In the genomic region with DNA sequence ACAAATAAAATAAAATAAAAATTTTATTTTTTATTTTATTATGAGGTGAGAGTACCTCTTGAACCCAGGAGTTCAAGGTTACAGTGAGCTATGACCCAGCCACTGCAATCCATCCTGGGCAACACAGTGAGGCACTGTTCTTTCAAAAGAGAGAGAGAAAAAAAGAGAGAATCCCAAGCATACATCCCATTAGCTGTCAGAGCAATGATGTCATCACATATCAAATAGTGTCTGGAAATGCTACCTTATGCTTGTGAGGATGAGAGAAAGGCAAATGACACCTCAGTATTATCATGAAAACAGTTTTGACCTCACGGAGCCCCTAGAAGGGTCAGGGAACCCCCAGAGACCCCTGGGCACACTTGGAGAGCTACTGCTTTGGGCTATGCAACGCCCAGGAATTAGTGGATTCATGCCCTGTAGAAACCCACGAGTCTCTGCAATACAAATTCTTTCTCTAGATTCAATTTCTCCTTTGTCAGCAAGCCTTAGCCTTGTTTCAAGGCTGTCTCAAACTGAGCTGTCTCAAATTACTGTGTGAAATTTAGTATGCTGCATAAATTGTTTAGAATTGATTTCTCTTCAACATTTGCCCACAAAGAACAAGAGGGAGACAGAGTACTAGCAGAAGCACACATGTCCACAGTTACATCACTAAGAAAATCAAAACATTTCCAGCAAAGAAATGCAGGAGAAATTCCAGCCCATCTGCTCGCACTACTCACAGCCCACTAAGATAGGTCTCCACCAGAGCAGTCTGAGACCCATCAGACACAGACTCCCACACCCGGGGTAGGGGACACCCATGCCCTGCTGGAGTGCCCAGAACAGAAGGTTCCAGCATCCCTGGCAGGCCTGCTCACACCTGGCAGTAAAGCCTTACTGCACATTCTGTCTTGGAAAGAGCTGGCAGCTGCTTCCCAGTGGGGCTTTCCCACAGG, we compare ENCODE assay signal across 10 cellular contexts. TPM values are rescaled to one million over a fixed set of nuclear protein-coding genes. Genes with fewer than 3 reads are reported as not detected.
DNase-seq lines count a peak whose midpoint lies in the region; ATAC-seq and TF ChIP-seq lines count a peak whose summit lies in the region.
"Had no signal": no experiment of that assay in that cellular context is flagged by ENCODE, and none has a peak within 500 bp of the region (broad histone marks: within the 10 kb centered on the region; RNA-seq: fewer than 3 reads in every experiment).

No MANE protein-coding gene starts in this region.

- H3K36me3 ChIP-seq in right atrium auricular region = no peaks in the 10 kb centered on the region

- no peak overlapping the region for H3K4me3 ChIP-seq in right atrium auricular region
- H3K4me3 ChIP-seq: BLaER1 had no signal

- H3K27ac Mint-ChIP-seq in glutamatergic neuron (ENCODE audit: unreplicated experiment) (peak overlapping the region; percentile 95), natural killer cell (peak overlapping the region in 1 of 2 donors; percentile 80)

- peaks cover 0 to 41% of the 10 kb centered on the region in 2 donors for H3K4me1 ChIP-seq in right atrium auricular region

- no peaks in the 10 kb centered on the region for H3K27me3 ChIP-seq in right atrium auricular region
- H3K27me3 ChIP-seq: BLaER1 had no signal

- peak; percentile 39 for ATAC-seq in left ventricle myocardium superior
- ATAC-seq in natural killer cell = no peak
- ATAC-seq: HCT116 had no signal

- H3K4me1 Mint-ChIP-seq in glutamatergic neuron (ENCODE audit: low read depth, unreplicated experiment) = peaks cover 25% of the 10 kb centered on the region
- peaks cover 40 to 51% of the 10 kb centered on the region in 2 donors for H3K4me1 Mint-ChIP-seq in natural killer cell

- H3K36me3 Mint-ChIP-seq in glutamatergic neuron (ENCODE audit: unreplicated experiment) = no peaks in the 10 kb centered on the region
- no peaks in the 10 kb centered on the region for H3K36me3 Mint-ChIP-seq in natural killer cell

- H3K27ac ChIP-seq in right atrium auricular region = no peak overlapping the region
- H3K27ac ChIP-seq: BLaER1 had no signal

- H3K9me3 Mint-ChIP-seq in glutamatergic neuron (ENCODE audit: unreplicated experiment) = peaks cover 9% of the 10 kb centered on the region
- no peaks in the 10 kb centered on the region for H3K9me3 Mint-ChIP-seq in natural killer cell

- H3K4me3 Mint-ChIP-seq in glutamatergic neuron (ENCODE audit: unreplicated experiment) = peak overlapping the region; percentile 67
- H3K4me3 Mint-ChIP-seq in natural killer cell = no peak overlapping the region

- H3K9me3 ChIP-seq in right atrium auricular region = no peaks in the 10 kb centered on the region
- H3K9me3 ChIP-seq: BLaER1 had no signal

- no peak for TF ChIP-seq CTCF in right atrium auricular region (IDR thresholded peaks at IDR 0.05)
- no peak for TF ChIP-seq CTCF in glutamatergic neuron (IDR thresholded peaks at IDR 0.05; ENCODE audit: partially characterized antibody, unreplicated experiment)
- TF ChIP-seq CTCF in natural killer cell (IDR thresholded peaks at IDR 0.05) = no peak

- intact Hi-C loops in left ventricle myocardium superior (cut with micrococcal nuclease) = no loop called here
- intact Hi-C loops in natural killer cell (cut with micrococcal nuclease) = no loop called here

- H3K27me3 Mint-ChIP-seq in glutamatergic neuron (ENCODE audit: unreplicated experiment) (peaks cover 11% of the 10 kb centered on the region), natural killer cell (ENCODE audit: low read depth in 2 of 2) (no peaks in the 10 kb centered on the region)

- no peak for DNase-seq in left ventricle myocardium superior
- no peak for DNase-seq in right atrium auricular region (ENCODE audit: low spot score)
- DNase-seq in glutamatergic neuron = peak; percentile 44
- DNase-seq in midbrain (lab: John Stamatoyannopoulos, UW) = no peak
- DNase-seq in natural killer cell = no peak
- no peak for DNase-seq in NCI-H82 (lab: John Stamatoyannopoulos, UW)
- DNase-seq: NCI-H2029, substantia nigra had no signal

RNA-seq across cellular contexts. Expression of gene DGCR2, which starts 18.1 kb away (rescaled TPM):
- total RNA-seq in left ventricle myocardium superior (33.1 TPM), right atrium auricular region (10 to 100 TPM; 32.8 to 48.1 TPM), glutamatergic neuron (ENCODE audit: unreplicated experiment) (68.7 TPM), natural killer cell (10 to 100 TPM; 27.5 to 44.1 (median 41.3) TPM)

RNA-seq across cellular contexts. Expression of gene TSSK2, which starts 27.0 kb away (rescaled TPM):
- total RNA-seq in left ventricle myocardium superior (not detected), right atrium auricular region (not detected), glutamatergic neuron (ENCODE audit: unreplicated experiment) (not detected), natural killer cell (not detected)

RNA-seq across cellular contexts. Expression of gene ESS2, which starts 40.3 kb away (rescaled TPM):
- total RNA-seq in left ventricle myocardium superior = 9.3 TPM
- total RNA-seq in right atrium auricular region = 10 to 100 TPM in 1 of 2 donors, 1 to 10 TPM in 1; 8.5 to 12.0 TPM
- 20.4 TPM for total RNA-seq in glutamatergic neuron (ENCODE audit: unreplicated experiment)
- 10 to 100 TPM; 47.6 to 51.6 (median 47.7) TPM for total RNA-seq in natural killer cell

RNA-seq across cellular contexts. Expression of gene GSC2, which starts 45.9 kb away (rescaled TPM):
- total RNA-seq in left ventricle myocardium superior = not detected
- total RNA-seq in right atrium auricular region = not detected
- not detected for total RNA-seq in glutamatergic neuron (ENCODE audit: unreplicated experiment)
- total RNA-seq in natural killer cell = not detected
